Comparison of ENCODE assay signal across 32 cellular contexts in the genomic region with DNA sequence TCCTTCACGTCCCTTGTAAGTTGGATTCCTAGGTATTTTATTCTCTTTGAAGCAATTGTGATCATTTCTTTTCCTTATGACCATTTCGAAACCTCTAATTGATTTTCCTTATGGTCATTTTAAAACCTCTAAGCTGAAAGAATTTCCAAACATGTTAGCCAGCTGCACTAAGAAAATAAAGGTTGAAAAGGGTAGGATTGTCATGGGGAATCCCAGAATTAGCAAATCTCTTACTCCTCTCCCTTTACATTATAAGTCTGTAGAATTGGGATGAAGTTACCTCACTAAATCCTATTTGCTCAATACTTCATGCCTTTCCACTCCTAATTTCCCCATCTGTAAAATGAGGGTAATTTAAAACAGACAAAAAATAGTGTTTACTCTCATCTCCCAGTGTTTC.
"Had no signal": no experiment of that assay in that cellular context is flagged by ENCODE, and none has a peak within 500 bp of the region (broad histone marks: within the 10 kb centered on the region; RNA-seq: fewer than 3 reads in every experiment).

No MANE protein-coding gene starts in this region.

- H3K27me3 ChIP-seq: dorsolateral prefrontal cortex, gastrocnemius medialis, hepatocyte, pancreas, upper lobe of left lung, vagina had no signal

- DNase-seq: activated CD4-positive, alpha-beta memory T cell treated with anti-CD3 and anti-CD28 coated beads, Interleukin-2, amount 10 ng/mL, durations not matched to agents 7 days and 5 days; activated CD4-positive, alpha-beta T cell treated with anti-CD3 and anti-CD28 coated beads, Interleukin-2, amount 10 ng/mL, durations not matched to agents 7 days and 5 days; activated CD4-positive, CD25-positive, alpha-beta regulatory T cell treated with anti-CD3 and anti-CD28 coated beads, Interleukin-2, amount 50 U/mL, for 72 hours; activated naive CD8-positive, alpha-beta T cell treated with anti-CD3 and anti-CD28 coated beads, Interleukin-2, amount 50 U/mL, for 24 hours; activated T-cell treated with anti-CD3 and anti-CD28 coated beads, Interleukin-2, amount 50 U/mL, for 4 hours; cerebellar nuclear complex; dorsolateral prefrontal cortex; effector memory CD4-positive, alpha-beta T cell; erythroblast; gastrocnemius medialis; glutamatergic neuron; left cardiac atrium; left ventricle myocardium superior; midbrain; naive thymus-derived CD4-positive, alpha-beta T cell; nucleus accumbens; pancreas; retina; stimulated activated CD4-positive, alpha-beta T cell treated with anti-CD3 and anti-CD28 coated beads, Interleukin-4, amount 100 ng/mL, for 24 hours; T-helper 17 cell; T1000; upper lobe of left lung; WERI-Rb-1 had no signal

- ATAC-seq: activated naive CD8-positive, alpha-beta T cell treated with anti-CD3 and anti-CD28 coated beads, Interleukin-2, amount 50 U/mL, for 24 hours; activated T-cell treated with anti-CD3 and anti-CD28 coated beads, Interleukin-2, amount 50 U/mL, for 4 hours; activated T-helper 17 cell treated with anti-CD3 and anti-CD28 coated beads, Interleukin-2, amount 50 U/mL, for 72 hours; gastrocnemius medialis; left cardiac atrium; left ventricle myocardium superior; naive thymus-derived CD4-positive, alpha-beta T cell; pancreas; sciatic nerve; stimulated activated effector memory CD8-positive, alpha-beta T cell treated with anti-CD3 and anti-CD28 coated beads, Interleukin-12 subunit alpha, Interleukin-12 subunit beta, amount 100 ng/mL, for 72 hours; T-helper 17 cell had no signal

- H3K27ac ChIP-seq: coronary artery, gastrocnemius medialis, hepatocyte, pancreas, prostate gland, thoracic aorta, upper lobe of left lung, vagina, WERI-Rb-1 had no signal

- H3K4me1 ChIP-seq: gastrocnemius medialis, pancreas, prostate gland, upper lobe of left lung had no signal

- H3K4me3 ChIP-seq: coronary artery, dorsolateral prefrontal cortex, gastrocnemius medialis, hepatocyte, pancreas, prostate gland, skin epidermis, thoracic aorta, upper lobe of left lung, vagina had no signal

- H3K9me3 ChIP-seq: gastrocnemius medialis, pancreas, prostate gland, thoracic aorta, upper lobe of left lung, vagina had no signal

- H3K36me3 ChIP-seq: pancreas, prostate gland, thoracic aorta, WERI-Rb-1 had no signal
